32 cellular contexts compared by ENCODE assay signal in genomic region chr11:108398439-108398838, GRCh38.
"Had no signal": no experiment of that assay in that cellular context is flagged by ENCODE, and none has a peak within 500 bp of the region (broad histone marks: within the 10 kb centered on the region; RNA-seq: fewer than 3 reads in every experiment).

No MANE protein-coding gene starts in this region.

- ATAC-seq: activated CD4-positive, CD25-positive, alpha-beta regulatory T cell treated with anti-CD3 and anti-CD28 coated beads, Interleukin-2, amount 50 U/mL, for 24 hours; activated CD8-positive, alpha-beta T cell treated with anti-CD3 and anti-CD28 coated beads for 36 hours; activated naive CD8-positive, alpha-beta T cell treated with anti-CD3 and anti-CD28 coated beads, Interleukin-2, amount 50 U/mL, for 24 hours; activated T-cell treated with anti-CD3 and anti-CD28 coated beads, Interleukin-2, amount 50 U/mL, for 4 hours; activated T-helper 17 cell treated with anti-CD3 and anti-CD28 coated beads, Interleukin-2, amount 50 U/mL, for 72 hours; effector memory CD8-positive, alpha-beta T cell; foreskin keratinocyte; gastrocnemius medialis; heart left ventricle; T-helper 17 cell had no signal

- H3K27ac ChIP-seq: adrenal gland, breast epithelium, cardiac muscle cell, colonic mucosa, esophagus muscularis mucosa, foreskin keratinocyte, gastrocnemius medialis, heart left ventricle, WERI-Rb-1 had no signal

- H3K36me3 ChIP-seq: adrenal gland, breast epithelium, cardiac muscle cell, colonic mucosa, esophagus muscularis mucosa, gastrocnemius medialis, heart left ventricle, WERI-Rb-1 had no signal

- H3K4me3 ChIP-seq: adrenal gland, breast epithelium, cardiac muscle cell, colonic mucosa, esophagus muscularis mucosa, gastrocnemius medialis, heart left ventricle had no signal

- DNase-seq: activated B cell treated with CpG ODN at 0.5 μM for 24 hours; activated CD4-positive, alpha-beta T cell treated with anti-CD3 and anti-CD28 coated beads for 48 hours; activated CD4-positive, alpha-beta T cell treated with anti-CD3 and anti-CD28 coated beads, Interleukin-2, amount 50 U/mL, for 1 hour; activated CD4-positive, alpha-beta T cell treated with anti-CD3 and anti-CD28 coated beads, Interleukin-2, amount 50 U/mL, for 48 hours; activated CD8-positive, alpha-beta memory T cell treated with anti-CD3 and anti-CD28 coated beads for 24 hours; activated CD8-positive, alpha-beta T cell treated with anti-CD3 and anti-CD28 coated beads for 36 hours; activated effector memory CD4-positive, alpha-beta T cell treated with Interleukin-2 at 50 U/mL for 16 hours; activated gamma-delta T cell treated with Interleukin-2 at 50 U/mL for 16 hours; activated naive CD4-positive, alpha-beta T cell treated with Interleukin-2 at 50 U/mL for 16 hours; activated naive CD8-positive, alpha-beta T cell treated with anti-CD3 and anti-CD28 coated beads for 36 hours; activated naive CD8-positive, alpha-beta T cell treated with anti-CD3 and anti-CD28 coated beads, Interleukin-2, amount 50 U/mL, for 24 hours; activated T-cell treated with anti-CD3 and anti-CD28 coated beads, Interleukin-2, amount 50 U/mL, for 4 hours; adrenal gland; amygdala; aorta; central memory CD4-positive, alpha-beta T cell; cerebellar nuclear complex; colonic mucosa; effector memory CD8-positive, alpha-beta T cell; erythroblast; foreskin keratinocyte; gastrocnemius medialis; glutamatergic neuron; heart left ventricle; T-helper 17 cell; T1000; WERI-Rb-1 had no signal

- H3K4me1 ChIP-seq: breast epithelium, colonic mucosa, esophagus muscularis mucosa, foreskin keratinocyte, gastrocnemius medialis, heart left ventricle had no signal

- H3K27me3 ChIP-seq: adrenal gland, breast epithelium, cardiac muscle cell, colonic mucosa, esophagus muscularis mucosa, foreskin keratinocyte, gastrocnemius medialis, heart left ventricle had no signal

- H3K9me3 ChIP-seq: adrenal gland, breast epithelium, colonic mucosa, esophagus muscularis mucosa, gastrocnemius medialis, heart left ventricle had no signal
